ENCODE assay signal across 35 cellular contexts in the genomic region with DNA sequence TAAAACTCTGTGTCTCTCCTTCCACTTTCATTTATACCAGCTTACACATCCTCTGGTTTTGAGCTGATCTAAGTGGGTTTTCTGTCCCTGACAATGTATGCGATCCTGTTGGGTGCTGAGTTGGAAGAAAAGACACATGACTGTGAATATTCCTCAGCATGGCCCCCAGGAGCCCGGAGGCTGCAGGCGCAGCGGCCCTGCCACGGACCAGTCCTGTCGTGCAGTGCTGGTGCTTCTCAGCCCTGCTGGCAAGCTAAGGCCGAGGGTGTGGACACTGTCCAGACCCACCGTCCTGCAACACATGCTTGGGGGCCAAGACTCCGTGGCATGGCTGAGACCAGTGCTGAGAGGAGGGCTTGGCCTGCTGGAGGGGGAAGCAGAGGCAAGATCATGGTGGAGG.
"Had no signal": no experiment of that assay in that cellular context is flagged by ENCODE, and none has a peak within 500 bp of the region (broad histone marks: within the 10 kb centered on the region; RNA-seq: fewer than 3 reads in every experiment).

No MANE protein-coding gene starts in this region.

- H3K4me3 ChIP-seq: adrenal gland, ascending aorta, breast epithelium, cardiac muscle cell, colonic mucosa, esophagus squamous epithelium, gastroesophageal sphincter had no signal

- H3K27ac ChIP-seq: adrenal gland, ascending aorta, breast epithelium, cardiac muscle cell, colonic mucosa, epithelial cell of prostate, esophagus squamous epithelium, gastroesophageal sphincter, WERI-Rb-1 had no signal

- H3K4me1 ChIP-seq: adrenal gland, ascending aorta, breast epithelium, colonic mucosa, esophagus squamous epithelium, gastroesophageal sphincter had no signal

- H3K36me3 ChIP-seq: adrenal gland, ascending aorta, breast epithelium, cardiac muscle cell, colonic mucosa, esophagus squamous epithelium, gastroesophageal sphincter, WERI-Rb-1 had no signal

- H3K9me3 ChIP-seq: adrenal gland, ascending aorta, colonic mucosa had no signal

- H3K27me3 Mint-ChIP-seq: activated B cell treated with CpG ODN at 0.5 μM for 24 hours; activated CD4-positive, alpha-beta memory T cell treated with anti-CD3 and anti-CD28 coated beads for 36 hours; activated CD8-positive, alpha-beta memory T cell treated with anti-CD3 and anti-CD28 coated beads, Interleukin-2, amount 10 ng/mL, durations not matched to agents 7 days and 5 days; activated naive CD4-positive, alpha-beta T cell treated with anti-CD3 and anti-CD28 coated beads, Interleukin-2, amount 50 U/mL, for 24 hours; activated naive CD8-positive, alpha-beta T cell treated with anti-CD3 and anti-CD28 coated beads, Interleukin-2, amount 50 U/mL, for 24 hours; T-helper 17 cell had no signal

- H3K4me3 Mint-ChIP-seq: activated B cell treated with CpG ODN at 0.5 μM for 24 hours; activated CD4-positive, alpha-beta memory T cell treated with anti-CD3 and anti-CD28 coated beads for 36 hours; activated CD8-positive, alpha-beta memory T cell treated with anti-CD3 and anti-CD28 coated beads, Interleukin-2, amount 10 ng/mL, durations not matched to agents 7 days and 5 days; activated CD8-positive, alpha-beta T cell treated with anti-CD3 and anti-CD28 coated beads, Interleukin-2, amount 10 ng/mL, durations not matched to agents 7 days and 5 days; activated naive CD4-positive, alpha-beta T cell treated with anti-CD3 and anti-CD28 coated beads for 36 hours; activated naive CD4-positive, alpha-beta T cell treated with anti-CD3 and anti-CD28 coated beads, Interleukin-2, amount 50 U/mL, for 24 hours; activated naive CD8-positive, alpha-beta T cell treated with anti-CD3 and anti-CD28 coated beads for 36 hours; activated naive CD8-positive, alpha-beta T cell treated with anti-CD3 and anti-CD28 coated beads, Interleukin-2, amount 50 U/mL, for 24 hours; activated T-helper 1 cell treated with anti-CD3 and anti-CD28 coated beads, Interleukin-12 subunit alpha, Interleukin-12 subunit beta, Interleukin-2, Interleukin-4 antibody, amounts not matched to agents 30 ng/mL and 10 ng/mL and 1 ng/mL, durations not matched to agents 14 hours and 24 hours and 36 hours; brain; T-helper 17 cell; T-helper 2 cell treated with Interferon-gamma antibody and Interleukin-4, amounts not matched to agents 5 μg/mL and 100 μg/mL, for 36 hours had no signal

- H3K27me3 ChIP-seq: adrenal gland, ascending aorta, breast epithelium, cardiac muscle cell, colonic mucosa, esophagus squamous epithelium had no signal

- H3K4me1 Mint-ChIP-seq: activated B cell treated with CpG ODN at 0.5 μM for 24 hours; activated CD8-positive, alpha-beta memory T cell treated with anti-CD3 and anti-CD28 coated beads, Interleukin-2, amount 10 ng/mL, durations not matched to agents 7 days and 5 days; activated naive CD4-positive, alpha-beta T cell treated with anti-CD3 and anti-CD28 coated beads, Interleukin-2, amount 50 U/mL, for 24 hours; activated naive CD8-positive, alpha-beta T cell treated with anti-CD3 and anti-CD28 coated beads for 36 hours; activated naive CD8-positive, alpha-beta T cell treated with anti-CD3 and anti-CD28 coated beads, Interleukin-2, amount 50 U/mL, for 24 hours; brain; T-helper 17 cell had no signal

- DNase-seq: activated B cell treated with CpG ODN at 0.5 μM for 24 hours; activated CD4-positive, alpha-beta memory T cell treated with anti-CD3 and anti-CD28 coated beads for 36 hours; activated CD4-positive, alpha-beta T cell treated with anti-CD3 and anti-CD28 coated beads for 48 hours; activated CD8-positive, alpha-beta memory T cell treated with anti-CD3 and anti-CD28 coated beads, Interleukin-2, amount 10 ng/mL, durations not matched to agents 7 days and 5 days; activated CD8-positive, alpha-beta memory T cell treated with anti-CD3 and anti-CD28 coated beads, Interleukin-2, amount 50 U/mL, for 4 hours; activated CD8-positive, alpha-beta T cell treated with anti-CD3 and anti-CD28 coated beads, Interleukin-2, amount 10 ng/mL, durations not matched to agents 7 days and 5 days; activated effector memory CD4-positive, alpha-beta T cell treated with anti-CD3 and anti-CD28 coated beads, Interleukin-2, amount 50 U/mL, for 16 hours; activated naive CD4-positive, alpha-beta T cell treated with anti-CD3 and anti-CD28 coated beads for 36 hours; activated naive CD8-positive, alpha-beta T cell treated with anti-CD3 and anti-CD28 coated beads for 36 hours; activated naive CD8-positive, alpha-beta T cell treated with anti-CD3 and anti-CD28 coated beads, Interleukin-2, amount 50 U/mL, for 24 hours; activated T-cell treated with anti-CD3 and anti-CD28 coated beads, Interleukin-2, amount 50 U/mL, for 1 hour; activated T-cell treated with anti-CD3 and anti-CD28 coated beads, Interleukin-2, amount 50 U/mL, for 48 hours; adrenal gland; amygdala; central memory CD4-positive, alpha-beta T cell; cerebellar nuclear complex; colonic mucosa; effector CD8-positive, alpha-beta T cell; esophagus squamous epithelium; foreskin melanocyte; T-helper 1 cell; T-helper 17 cell; T1000; WERI-Rb-1 had no signal

- H3K36me3 Mint-ChIP-seq: activated naive CD4-positive, alpha-beta T cell treated with anti-CD3 and anti-CD28 coated beads, Interleukin-2, amount 50 U/mL, for 24 hours; activated naive CD8-positive, alpha-beta T cell treated with anti-CD3 and anti-CD28 coated beads for 36 hours; brain had no signal

- ATAC-seq: activated CD4-positive, CD25-positive, alpha-beta regulatory T cell treated with anti-CD3 and anti-CD28 coated beads, Interleukin-2, amount 50 U/mL, for 24 hours; activated CD8-positive, alpha-beta memory T cell treated with anti-CD3 and anti-CD28 coated beads, Interleukin-2, amount 10 ng/mL, durations not matched to agents 7 days and 5 days; activated CD8-positive, alpha-beta T cell treated with anti-CD3 and anti-CD28 coated beads, Interleukin-2, amount 10 ng/mL, durations not matched to agents 7 days and 5 days; activated naive CD8-positive, alpha-beta T cell treated with anti-CD3 and anti-CD28 coated beads, Interleukin-2, amount 50 U/mL, for 24 hours; gastroesophageal sphincter; T-helper 17 cell had no signal

- H3K27ac Mint-ChIP-seq: activated B cell treated with CpG ODN at 0.5 μM for 24 hours; activated CD4-positive, alpha-beta memory T cell treated with anti-CD3 and anti-CD28 coated beads for 36 hours; activated CD8-positive, alpha-beta memory T cell treated with anti-CD3 and anti-CD28 coated beads, Interleukin-2, amount 10 ng/mL, durations not matched to agents 7 days and 5 days; activated CD8-positive, alpha-beta T cell treated with anti-CD3 and anti-CD28 coated beads, Interleukin-2, amount 10 ng/mL, durations not matched to agents 7 days and 5 days; activated naive CD4-positive, alpha-beta T cell treated with anti-CD3 and anti-CD28 coated beads for 36 hours; activated naive CD4-positive, alpha-beta T cell treated with anti-CD3 and anti-CD28 coated beads, Interleukin-2, amount 50 U/mL, for 24 hours; activated naive CD8-positive, alpha-beta T cell treated with anti-CD3 and anti-CD28 coated beads for 36 hours; activated naive CD8-positive, alpha-beta T cell treated with anti-CD3 and anti-CD28 coated beads, Interleukin-2, amount 50 U/mL, for 24 hours; activated T-helper 1 cell treated with anti-CD3 and anti-CD28 coated beads, Interleukin-12 subunit alpha, Interleukin-12 subunit beta, Interleukin-2, Interleukin-4 antibody, amounts not matched to agents 30 ng/mL and 10 ng/mL and 1 ng/mL, durations not matched to agents 14 hours and 24 hours and 36 hours; activated T-helper 2 cell treated with anti-CD3 and anti-CD28 coated beads, Interferon-gamma antibody, Interleukin-2, Interleukin-4, amounts not matched to agents 10 μg/mL and 5 μg/mL and 100 μg/mL, durations not matched to agents 14 hours and 24 hours and 36 hours; brain; T-helper 17 cell; T-helper 2 cell treated with Interferon-gamma antibody and Interleukin-4, amounts not matched to agents 5 μg/mL and 100 μg/mL, for 36 hours had no signal
